ENCODE assay signal across 13 cellular contexts in genomic region chr10:71763352-71764127, GRCh38. TPM values are rescaled to one million over a fixed set of nuclear protein-coding genes. Genes with fewer than 3 reads are reported as not detected.
DNase-seq lines count a peak whose midpoint lies in the region; ATAC-seq and TF ChIP-seq lines count a peak whose summit lies in the region.
"Had no signal": no experiment of that assay in that cellular context is flagged by ENCODE, and none has a peak within 500 bp of the region (broad histone marks: within the 10 kb centered on the region; RNA-seq: fewer than 3 reads in every experiment).

No MANE protein-coding gene starts in this region.

- H3K27me3 Mint-ChIP-seq in activated CD4-positive, alpha-beta memory T cell treated with anti-CD3 and anti-CD28 coated beads for 36 hours, result no peaks in the 10 kb centered on the region
- H3K27me3 Mint-ChIP-seq in activated CD4-positive, alpha-beta memory T cell treated with anti-CD3 and anti-CD28 coated beads, Interleukin-2, amount 10 ng/mL, durations not matched to agents 7 days and 5 days, result no peaks in the 10 kb centered on the region
- H3K27me3 Mint-ChIP-seq in activated B cell treated with CpG ODN at 0.5 μM for 24 hours (no peaks in the 10 kb centered on the region), HFFc6 (ENCODE audit: insufficient read depth) (peaks cover 9% of the 10 kb centered on the region)
- no peaks in the 10 kb centered on the region for H3K27me3 Mint-ChIP-seq in stimulated activated naive B cell treated with anti-CD40 and anti-IgM and Interleukin-4, amounts not matched to agents 10 μg/mL and 1 μg/mL and 100 μg/mL, for 72 hours

- no peaks in the 10 kb centered on the region for H3K9me3 ChIP-seq in adrenal gland (replicated peaks in 1 of 3)

- H3K36me3 ChIP-seq in adrenal gland (replicated peaks in 1 of 2), result peaks cover 0 to 9% of the 10 kb centered on the region in 2 donors

- no peak for DNase-seq in activated CD4-positive, alpha-beta memory T cell treated with anti-CD3 and anti-CD28 coated beads for 36 hours
- no peak for DNase-seq in activated CD4-positive, alpha-beta memory T cell treated with anti-CD3 and anti-CD28 coated beads, Interleukin-2, amount 10 ng/mL, durations not matched to agents 7 days and 5 days
- DNase-seq in activated B cell treated with CpG ODN at 0.5 μM for 24 hours, result no peak
- DNase-seq in foreskin fibroblast, result peak; percentile 43 to 68
- DNase-seq in stimulated activated naive B cell treated with anti-CD40 and anti-IgM and Interleukin-4, amounts not matched to agents 10 μg/mL and 1 μg/mL and 100 μg/mL, for 72 hours, result no peak
- DNase-seq in HFFc6, result no peak
- DNase-seq in adrenal gland, result no peak
- no peak for DNase-seq in AG08396 (ENCODE audit: low spot score)
- DNase-seq: Karpas-422, NCI-H2081 had no signal

- H3K27me3 ChIP-seq in adrenal gland, result no peaks in the 10 kb centered on the region

- WGBS in adrenal gland, 4 donors, result 71 to 81% (median 78%) methylated on average over 9 to 11 of the region's 11 CpGs

- CTCF ChIA-PET in activated CD4-positive, alpha-beta memory T cell treated with anti-CD3 and anti-CD28 coated beads for 36 hours (lab: Charles Lee), result interaction anchor here (1.0 to 3.5 kb wide), 4 partner anchors 11 to 56 kb away, joined by 3 to 23 read pairs (median 8); partner anchors contain the start of gene VSIR
- CTCF ChIA-PET in activated CD4-positive, alpha-beta memory T cell treated with anti-CD3 and anti-CD28 coated beads, Interleukin-2, amount 10 ng/mL, durations not matched to agents 7 days and 5 days (lab: Charles Lee), result interaction anchor here (0.8 to 3.2 kb wide), 3 partner anchors 8 to 11 kb away, joined by 3 to 11 read pairs (median 10); partner anchors contain the start of gene VSIR
- CTCF ChIA-PET in activated B cell treated with CpG ODN at 0.5 μM for 24 hours (lab: Charles Lee), result interaction anchor here (0.6 to 1.4 kb wide), 3 partner anchors 16 to 66 kb away, joined by 3 to 4 read pairs (median 3); no protein-coding TSS in a partner anchor

- H3K27ac ChIP-seq in adrenal gland, result peak overlapping the region in 1 of 5 donors; percentile 75

- no peaks in the 10 kb centered on the region for H3K9me3 Mint-ChIP-seq in activated CD4-positive, alpha-beta memory T cell treated with anti-CD3 and anti-CD28 coated beads for 36 hours
- no peaks in the 10 kb centered on the region for H3K9me3 Mint-ChIP-seq in activated CD4-positive, alpha-beta memory T cell treated with anti-CD3 and anti-CD28 coated beads, Interleukin-2, amount 10 ng/mL, durations not matched to agents 7 days and 5 days
- H3K9me3 Mint-ChIP-seq in activated B cell treated with CpG ODN at 0.5 μM for 24 hours, result no peaks in the 10 kb centered on the region
- no peaks in the 10 kb centered on the region for H3K9me3 Mint-ChIP-seq in stimulated activated naive B cell treated with anti-CD40 and anti-IgM and Interleukin-4, amounts not matched to agents 10 μg/mL and 1 μg/mL and 100 μg/mL, for 72 hours
- peaks cover 4% of the 10 kb centered on the region; the same call in 1 of the 2 replicates for H3K9me3 Mint-ChIP-seq in HFFc6

- no peak overlapping the region for H3K4me3 Mint-ChIP-seq in activated CD4-positive, alpha-beta memory T cell treated with anti-CD3 and anti-CD28 coated beads for 36 hours
- H3K4me3 Mint-ChIP-seq in activated CD4-positive, alpha-beta memory T cell treated with anti-CD3 and anti-CD28 coated beads, Interleukin-2, amount 10 ng/mL, durations not matched to agents 7 days and 5 days, result no peak overlapping the region
- H3K4me3 Mint-ChIP-seq in activated B cell treated with CpG ODN at 0.5 μM for 24 hours (no peak overlapping the region), HFFc6 (no peak overlapping the region)
- no peak overlapping the region for H3K4me3 Mint-ChIP-seq in stimulated activated naive B cell treated with anti-CD40 and anti-IgM and Interleukin-4, amounts not matched to agents 10 μg/mL and 1 μg/mL and 100 μg/mL, for 72 hours

- TF ChIP-seq POLR2A in adrenal gland (IDR thresholded peaks at IDR 0.05), result no peak

- H3K4me1 ChIP-seq in adrenal gland (replicated peaks in 1 of 2), result peaks cover 13 to 44% of the 10 kb centered on the region in 2 donors

- TF ChIP-seq CTCF in activated B cell treated with CpG ODN at 0.5 μM for 24 hours (IDR thresholded peaks at IDR 0.05), result no peak
- TF ChIP-seq CTCF in foreskin fibroblast (IDR thresholded peaks at IDR 0.05; ENCODE audit: low read depth, low read length), result no peak
- no peak for TF ChIP-seq CTCF in HFFc6 (IDR thresholded peaks at IDR 0.05)
- TF ChIP-seq CTCF in adrenal gland (IDR thresholded peaks at IDR 0.05), result no peak

- POLR2A ChIA-PET in activated CD4-positive, alpha-beta memory T cell treated with anti-CD3 and anti-CD28 coated beads for 36 hours (lab: Charles Lee), result interaction anchor here (0.6 to 11.1 kb wide), 4 partner anchors 7 to 38 kb away, joined by 3 to 108 read pairs (median 4); no protein-coding TSS in a partner anchor
- POLR2A ChIA-PET in activated CD4-positive, alpha-beta memory T cell treated with anti-CD3 and anti-CD28 coated beads, Interleukin-2, amount 10 ng/mL, durations not matched to agents 7 days and 5 days (lab: Charles Lee), result interaction anchor here (0.9 to 12.0 kb wide), 5 partner anchors 6 to 81 kb away, joined by 3 to 142 read pairs (median 3); no protein-coding TSS in a partner anchor
- POLR2A ChIA-PET in activated B cell treated with CpG ODN at 0.5 μM for 24 hours (lab: Charles Lee), result interaction anchor here (1.2 to 2.4 kb wide), 2 partner anchors 11 kb away, joined by 4 to 5 read pairs; no protein-coding TSS in a partner anchor

- ATAC-seq in activated B cell treated with CpG ODN at 0.5 μM for 24 hours (ENCODE audit: low read depth), result no peak
- ATAC-seq in stimulated activated naive B cell treated with anti-CD40 and anti-IgM and Interleukin-4, amounts not matched to agents 10 μg/mL and 1 μg/mL and 100 μg/mL, for 72 hours (replicated peaks), result no peak

- intact Hi-C loops in activated CD4-positive, alpha-beta memory T cell treated with anti-CD3 and anti-CD28 coated beads for 36 hours (cut with micrococcal nuclease), result loop anchor here (10.0 kb wide), 1 partner anchor 1189 kb away; no protein-coding TSS in a partner anchor
- intact Hi-C loops in activated B cell treated with CpG ODN at 0.5 μM for 24 hours (cut with micrococcal nuclease), result loop anchor here (10.0 kb wide), 1 partner anchor 571 kb away; no protein-coding TSS in a partner anchor
- intact Hi-C loops in adrenal gland (cut with DNase I), result no loop called here

- H3K27ac Mint-ChIP-seq in activated CD4-positive, alpha-beta memory T cell treated with anti-CD3 and anti-CD28 coated beads for 36 hours, result peak overlapping the region; percentile 88
- H3K27ac Mint-ChIP-seq in activated CD4-positive, alpha-beta memory T cell treated with anti-CD3 and anti-CD28 coated beads, Interleukin-2, amount 10 ng/mL, durations not matched to agents 7 days and 5 days, result no peak overlapping the region
- H3K27ac Mint-ChIP-seq in activated B cell treated with CpG ODN at 0.5 μM for 24 hours (peak overlapping the region; percentile 44), HFFc6 (no peak overlapping the region)
- H3K27ac Mint-ChIP-seq in stimulated activated naive B cell treated with anti-CD40 and anti-IgM and Interleukin-4, amounts not matched to agents 10 μg/mL and 1 μg/mL and 100 μg/mL, for 72 hours, result peak overlapping the region; percentile 39

- peaks cover 47% of the 10 kb centered on the region for H3K36me3 Mint-ChIP-seq in activated CD4-positive, alpha-beta memory T cell treated with anti-CD3 and anti-CD28 coated beads for 36 hours
- H3K36me3 Mint-ChIP-seq in activated CD4-positive, alpha-beta memory T cell treated with anti-CD3 and anti-CD28 coated beads, Interleukin-2, amount 10 ng/mL, durations not matched to agents 7 days and 5 days (ENCODE audit: low read depth), result peaks cover 71% of the 10 kb centered on the region
- H3K36me3 Mint-ChIP-seq in activated B cell treated with CpG ODN at 0.5 μM for 24 hours (ENCODE audit: low read depth), result peaks cover 46% of the 10 kb centered on the region
- H3K36me3 Mint-ChIP-seq in stimulated activated naive B cell treated with anti-CD40 and anti-IgM and Interleukin-4, amounts not matched to agents 10 μg/mL and 1 μg/mL and 100 μg/mL, for 72 hours, result peaks cover 0 to 15% of the 10 kb centered on the region in 2 donors
- H3K36me3 Mint-ChIP-seq in HFFc6 (ENCODE audit: low read depth), result peaks cover 4% of the 10 kb centered on the region; the same call in 1 of the 2 replicates

- peaks cover 95% of the 10 kb centered on the region for H3K4me1 Mint-ChIP-seq in activated CD4-positive, alpha-beta memory T cell treated with anti-CD3 and anti-CD28 coated beads for 36 hours (ENCODE audit: low read depth)
- peaks cover 78% of the 10 kb centered on the region for H3K4me1 Mint-ChIP-seq in activated CD4-positive, alpha-beta memory T cell treated with anti-CD3 and anti-CD28 coated beads, Interleukin-2, amount 10 ng/mL, durations not matched to agents 7 days and 5 days
- H3K4me1 Mint-ChIP-seq in activated B cell treated with CpG ODN at 0.5 μM for 24 hours (peaks cover 59% of the 10 kb centered on the region), HFFc6 (ENCODE audit: low read depth) (peaks cover 82% of the 10 kb centered on the region)
- H3K4me1 Mint-ChIP-seq in stimulated activated naive B cell treated with anti-CD40 and anti-IgM and Interleukin-4, amounts not matched to agents 10 μg/mL and 1 μg/mL and 100 μg/mL, for 72 hours, result peaks cover 45 to 58% of the 10 kb centered on the region in 2 donors

- H3K4me3 ChIP-seq in foreskin fibroblast (ENCODE audit: low read depth in 1 of 2, low read length in 2 of 2) (no peak overlapping the region), adrenal gland (no peak overlapping the region)

RNA-seq across cellular contexts. Expression of gene VSIR, which starts 9.8 kb away (rescaled TPM):
- total RNA-seq in activated CD4-positive, alpha-beta memory T cell treated with anti-CD3 and anti-CD28 coated beads for 36 hours, result 100 to 1,000 TPM; 112 TPM
- total RNA-seq in activated CD4-positive, alpha-beta memory T cell treated with anti-CD3 and anti-CD28 coated beads, Interleukin-2, amount 10 ng/mL, durations not matched to agents 7 days and 5 days, result 100 to 1,000 TPM; 109 TPM
- total RNA-seq in activated B cell treated with CpG ODN at 0.5 μM for 24 hours (20.9 and 21.4 TPM in 2 replicates), adrenal gland (10 to 100 TPM; 14.1 to 71.7 (median 41.5) TPM)
- total RNA-seq in HFFc6 (2021; fragmentation: NEBNext Ultra II Directional; extraction: Animal tissue kit (Norgen Biotek cat#: 25700)), result 10 to 100 TPM; 24.3 to 36.2 (median 29.0) TPM
- polyA plus RNA-seq in adrenal gland, result 10 to 100 TPM; 10.8 to 17.1 (median 15.3) TPM

RNA-seq across cellular contexts. Expression of gene C10orf105, which starts 44.0 kb away (rescaled TPM):
- under 1 TPM; 0.63 to 0.76 TPM for total RNA-seq in activated CD4-positive, alpha-beta memory T cell treated with anti-CD3 and anti-CD28 coated beads for 36 hours
- total RNA-seq in activated CD4-positive, alpha-beta memory T cell treated with anti-CD3 and anti-CD28 coated beads, Interleukin-2, amount 10 ng/mL, durations not matched to agents 7 days and 5 days, result under 1 TPM; 0.25 to 0.33 TPM
- total RNA-seq in activated B cell treated with CpG ODN at 0.5 μM for 24 hours, result not detected in 2 replicates
- total RNA-seq in HFFc6 (2021; fragmentation: NEBNext Ultra II Directional; extraction: Animal tissue kit (Norgen Biotek cat#: 25700)), result not detected
- under 1 TPM in 6 of 8 donors, not detected in 2; 0.07 to 0.48 (median 0.11) TPM for total RNA-seq in adrenal gland
- under 1 TPM; 0.07 to 0.08 (median 0.07) TPM for polyA plus RNA-seq in adrenal gland
- total RNA-seq: bronchial epithelial cell, epithelial cell of proximal tubule, G401 had no signal

Comparison
In these comparisons a context has a peak if more than half of its experiments do, and no peak if none do; other contexts are left out.
1. H3K27ac Mint-ChIP-seq: peak in activated CD4-positive, alpha-beta memory T cell treated with anti-CD3 and anti-CD28 coated beads for 36 hours (single experiment), activated B cell treated with CpG ODN at 0.5 μM for 24 hours (single experiment) and stimulated activated naive B cell treated with anti-CD40 and anti-IgM and Interleukin-4, amounts not matched to agents 10 μg/mL and 1 μg/mL and 100 μg/mL, for 72 hours (single experiment); none in activated CD4-positive, alpha-beta memory T cell treated with anti-CD3 and anti-CD28 coated beads, Interleukin-2, amount 10 ng/mL, durations not matched to agents 7 days and 5 days (single experiment) and HFFc6 (single experiment).
2. DNase-seq: peak in foreskin fibroblast (2 of 2); none in activated CD4-positive, alpha-beta memory T cell treated with anti-CD3 and anti-CD28 coated beads for 36 hours (single experiment), activated CD4-positive, alpha-beta memory T cell treated with anti-CD3 and anti-CD28 coated beads, Interleukin-2, amount 10 ng/mL, durations not matched to agents 7 days and 5 days (single experiment), activated B cell treated with CpG ODN at 0.5 μM for 24 hours (single experiment), stimulated activated naive B cell treated with anti-CD40 and anti-IgM and Interleukin-4, amounts not matched to agents 10 μg/mL and 1 μg/mL and 100 μg/mL, for 72 hours (single experiment), HFFc6 (single experiment), adrenal gland (0 of 7) and AG08396 (single experiment).
3. intact Hi-C loops: an anchor here in activated CD4-positive, alpha-beta memory T cell treated with anti-CD3 and anti-CD28 coated beads for 36 hours (10.0 kb wide) and activated B cell treated with CpG ODN at 0.5 μM for 24 hours (10.0 kb wide); none called in adrenal gland.